ENCODE assay signal across 13 cellular contexts in the genomic region with DNA sequence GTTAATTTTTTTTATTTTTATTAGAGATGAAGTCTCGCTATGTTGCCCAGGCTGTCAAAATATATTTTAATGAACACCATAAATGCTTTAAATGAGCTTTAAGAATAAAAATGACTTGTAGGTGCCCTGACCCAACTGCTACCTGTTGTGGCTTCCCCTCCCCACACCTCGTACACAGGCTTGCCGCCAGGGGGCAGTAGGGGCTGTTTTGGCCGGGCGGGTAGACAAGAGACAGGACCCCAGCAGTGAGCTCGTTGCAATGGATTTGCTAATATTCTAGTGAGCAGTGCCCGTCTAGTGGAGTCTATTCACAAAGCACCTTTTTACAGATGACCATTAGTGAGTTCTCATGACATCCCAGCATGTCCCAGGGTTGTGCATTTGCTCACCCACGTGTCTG.
DNase-seq lines count a peak whose midpoint lies in the region; FAIRE-seq and TF ChIP-seq lines count a peak whose summit lies in the region.
"Had no signal": no experiment of that assay in that cellular context is flagged by ENCODE, and none has a peak within 500 bp of the region (broad histone marks: within the 10 kb centered on the region; RNA-seq: fewer than 3 reads in every experiment).

No MANE protein-coding gene starts in this region.

- TF ChIP-seq CTCF in choroid plexus epithelial cell (conservative IDR thresholded peaks at IDR 0.05; ENCODE audit: low read depth, low read length), result peak; percentile 59
- peak in 2 of 3 experiments; percentile 8 to 38 for TF ChIP-seq CTCF in testis (IDR thresholded peaks at IDR 0.05)

- 55 to 94% methylated on average over 7 to 8 of the region's 8 CpGs for WGBS in testis, 2 donors

- no peaks in the 10 kb centered on the region for H3K4me1 ChIP-seq in testis

- H3K9me3 ChIP-seq in testis, result no peaks in the 10 kb centered on the region
- H3K9me3 ChIP-seq: sigmoid colon had no signal

- no peak overlapping the region for H3K27ac ChIP-seq in testis
- H3K27ac ChIP-seq: RWPE1, sigmoid colon had no signal

- no peak for TF ChIP-seq POLR2A in testis (IDR thresholded peaks at IDR 0.05)

- intact Hi-C loops in testis (cut with DNase I; ENCODE audit: low total_unique reads), result no loop called here

- H3K27me3 ChIP-seq in testis, result no peaks in the 10 kb centered on the region
- H3K27me3 ChIP-seq: sigmoid colon had no signal

- H3K36me3 ChIP-seq in testis (ENCODE audit: low read depth, missing control alignments), result no peaks in the 10 kb centered on the region
- H3K36me3 ChIP-seq: sigmoid colon had no signal

- H3K4me3 ChIP-seq in choroid plexus epithelial cell (ENCODE audit: low read depth, low read length) (no peak overlapping the region), testis (no peak overlapping the region)
- H3K4me3 ChIP-seq: sigmoid colon had no signal

- DNase-seq in activated T-cell treated with anti-CD3 and anti-CD28 coated beads, Interleukin-2, amount 50 U/mL, for 48 hours, result peak; percentile 43 to 48
- DNase-seq in activated T-cell treated with anti-CD3 and anti-CD28 coated beads, Interleukin-2, amount 50 U/mL, for 1 hour, result no peak
- DNase-seq in NCI-H526 (lab: John Stamatoyannopoulos, UW), result peak; percentile 18 to 67
- peak; percentile 15 for DNase-seq in choroid plexus epithelial cell (ENCODE audit: low read depth)
- DNase-seq in testis, result peak; percentile 55
- no peak for DNase-seq in frontal cortex (ENCODE audit: low spot score in 2 of 2)
- DNase-seq in activated naive CD4-positive, alpha-beta T cell treated with anti-CD3 and anti-CD28 coated beads, Interleukin-2, amount 50 U/mL, for 16 hours, result no peak
- DNase-seq in NCI-H2081 treated with DMSO at 0.1 percent for 48 hours (lab: John Stamatoyannopoulos, UW), result no peak
- DNase-seq: central memory CD4-positive, alpha-beta T cell; DMS79; NCI-H1694; sigmoid colon had no signal

- no peak for FAIRE-seq in frontal cortex (lab: Jason Lieb, UNC)

Comparison
In these comparisons a context has a peak if more than half of its experiments do, and no peak if none do; other contexts are left out.
1. DNase-seq: peak in activated T-cell treated with anti-CD3 and anti-CD28 coated beads, Interleukin-2, amount 50 U/mL, for 48 hours (2 of 2), NCI-H526 (2 of 2), choroid plexus epithelial cell (single experiment) and testis (single experiment); none in activated T-cell treated with anti-CD3 and anti-CD28 coated beads, Interleukin-2, amount 50 U/mL, for 1 hour (single experiment), frontal cortex (0 of 2), activated naive CD4-positive, alpha-beta T cell treated with anti-CD3 and anti-CD28 coated beads, Interleukin-2, amount 50 U/mL, for 16 hours (single experiment) and NCI-H2081 treated with DMSO at 0.1 percent for 48 hours (single experiment).